15 cellular contexts compared by ENCODE assay signal in genomic region chr1:15667362-15667761, GRCh38.
"Had no signal": no experiment of that assay in that cellular context is flagged by ENCODE, and none has a peak within 500 bp of the region (broad histone marks: within the 10 kb centered on the region; RNA-seq: fewer than 3 reads in every experiment).

No MANE protein-coding gene starts in this region.

- H3K27me3 ChIP-seq: adrenal gland, brain microvascular endothelial cell, neural progenitor cell, tibial artery, uterus had no signal

- H3K36me3 ChIP-seq: adrenal gland, brain microvascular endothelial cell, neural progenitor cell, uterus had no signal

- H3K9me3 Mint-ChIP-seq: activated T-helper 1 cell treated with anti-CD3 and anti-CD28 coated beads, Interleukin-12 subunit alpha, Interleukin-12 subunit beta, Interleukin-2, Interleukin-4 antibody, amounts not matched to agents 30 ng/mL and 10 ng/mL and 1 ng/mL, durations not matched to agents 14 hours and 24 hours and 36 hours; immature natural killer cell; neural progenitor cell; T-helper 2 cell treated with Interferon-gamma antibody and Interleukin-4, amounts not matched to agents 5 μg/mL and 100 μg/mL, for 36 hours had no signal

- H3K4me3 Mint-ChIP-seq: activated CD8-positive, alpha-beta T cell treated with anti-CD3 and anti-CD28 coated beads, Interleukin-2, amount 10 ng/mL, durations not matched to agents 7 days and 5 days; activated T-helper 1 cell treated with anti-CD3 and anti-CD28 coated beads, Interleukin-12 subunit alpha, Interleukin-12 subunit beta, Interleukin-2, Interleukin-4 antibody, amounts not matched to agents 30 ng/mL and 10 ng/mL and 1 ng/mL, durations not matched to agents 14 hours and 24 hours and 36 hours; immature natural killer cell; neural progenitor cell; T-helper 2 cell treated with Interferon-gamma antibody and Interleukin-4, amounts not matched to agents 5 μg/mL and 100 μg/mL, for 36 hours had no signal

- H3K4me3 ChIP-seq: adrenal gland, neural progenitor cell, smooth muscle cell, tibial artery, uterus had no signal

- ATAC-seq: activated CD8-positive, alpha-beta T cell treated with anti-CD3 and anti-CD28 coated beads, Interleukin-2, amount 10 ng/mL, durations not matched to agents 7 days and 5 days had no signal

- DNase-seq: activated CD8-positive, alpha-beta T cell treated with anti-CD3 and anti-CD28 coated beads, Interleukin-2, amount 10 ng/mL, durations not matched to agents 7 days and 5 days; activated naive CD4-positive, alpha-beta T cell; adrenal gland; brain microvascular endothelial cell; cerebellar nuclear complex; immature natural killer cell; mesenchymal stem cell; SW 1271; tibial artery; uterus had no signal

- H3K27ac Mint-ChIP-seq: activated CD8-positive, alpha-beta T cell treated with anti-CD3 and anti-CD28 coated beads, Interleukin-2, amount 10 ng/mL, durations not matched to agents 7 days and 5 days; activated T-helper 1 cell treated with anti-CD3 and anti-CD28 coated beads, Interleukin-12 subunit alpha, Interleukin-12 subunit beta, Interleukin-2, Interleukin-4 antibody, amounts not matched to agents 30 ng/mL and 10 ng/mL and 1 ng/mL, durations not matched to agents 14 hours and 24 hours and 36 hours; immature natural killer cell; neural progenitor cell; T-helper 2 cell treated with Interferon-gamma antibody and Interleukin-4, amounts not matched to agents 5 μg/mL and 100 μg/mL, for 36 hours had no signal

- H3K4me1 ChIP-seq: neural progenitor cell, parathyroid adenoma, tibial artery, uterus had no signal

- H3K4me1 Mint-ChIP-seq: immature natural killer cell, neural progenitor cell had no signal

- H3K27ac ChIP-seq: adrenal gland, brain microvascular endothelial cell, neural progenitor cell, parathyroid adenoma, tibial artery, uterus had no signal

- H3K9me3 ChIP-seq: adrenal gland, tibial artery, uterus had no signal
